ENCODE assay signal across 1 cellular context in the genomic region with DNA sequence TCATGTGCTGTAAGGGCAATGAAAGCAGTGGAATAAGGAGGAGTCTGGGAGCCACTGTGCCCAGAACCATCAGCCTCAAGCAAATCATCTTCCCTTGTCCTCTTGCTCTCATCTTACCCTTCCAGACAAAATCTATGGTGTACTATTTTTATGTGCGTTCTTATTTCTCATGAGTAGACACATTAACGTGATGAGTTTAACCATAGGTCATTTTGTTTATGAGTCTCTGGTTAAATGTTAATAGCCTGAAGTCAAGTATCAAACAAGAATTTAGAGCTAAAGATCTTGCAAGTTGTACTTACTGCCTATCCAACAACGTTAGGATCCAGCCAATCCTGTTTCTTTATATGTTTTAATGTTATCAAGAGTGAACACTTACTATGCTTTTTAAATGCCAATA.
TF ChIP-seq lines count a peak whose summit lies in the region.

No MANE protein-coding gene starts in this region.

TF ChIP-seq in SK-N-SH, 30 proteins besides CTCF, POLR2A, EP300 and RAD21 (continued from another document):
- TF ChIP-seq FOXM1 (IDR thresholded peaks at IDR 0.05; ENCODE audit: low read depth), result no peak
TF ChIP-seq in SK-N-SH: peak in this region for 0.
